20 cellular contexts compared by ENCODE assay signal in genomic region chr15:70214266-70214665, GRCh38.
DNase-seq lines count a peak whose midpoint lies in the region; ATAC-seq and TF ChIP-seq lines count a peak whose summit lies in the region.
"Had no signal": no experiment of that assay in that cellular context is flagged by ENCODE, and none has a peak within 500 bp of the region (broad histone marks: within the 10 kb centered on the region; RNA-seq: fewer than 3 reads in every experiment).

No MANE protein-coding gene starts in this region.

- H2BK15ac ChIP-seq in IMR-90 (ENCODE audit: low read depth, low read length) = no peak overlapping the region

- no peaks in the 10 kb centered on the region for H3K27me3 Mint-ChIP-seq in neural crest cell (ENCODE audit: low read depth)
- H3K27me3 Mint-ChIP-seq: activated CD4-positive, alpha-beta T cell treated with anti-CD3 and anti-CD28 coated beads for 36 hours; CD4-positive, alpha-beta memory T cell had no signal

- no peak overlapping the region for H3K23ac ChIP-seq in IMR-90 (ENCODE audit: low read depth, low read length)

- H3K27me3 ChIP-seq in IMR-90 (ENCODE audit: control insufficient read depth, insufficient read depth, low read length) (peaks cover 65% of the 10 kb centered on the region), PC-3 (ENCODE audit: low read length) (peaks cover 12% of the 10 kb centered on the region; the same call in 1 of the 2 replicates)

- H2BK5ac ChIP-seq in IMR-90 (ENCODE audit: low read depth, low read length, poor library complexity, severe bottlenecking) = no peak overlapping the region

- H3K4me1 ChIP-seq in IMR-90 (ENCODE audit: control insufficient read depth, insufficient read depth, low read length) (no peaks in the 10 kb centered on the region), PC-3 (ENCODE audit: insufficient read depth, low read length) (no peaks in the 10 kb centered on the region)

- no peaks in the 10 kb centered on the region for H3K9me2 ChIP-seq in PC-3 (replicated peaks; ENCODE audit: low read length)

- no peaks in the 10 kb centered on the region for H3K9me1 ChIP-seq in IMR-90 (ENCODE audit: insufficient read depth, low read length)

- ATAC-seq in IMR-90 (ENCODE audit: low read depth) = no peak
- no peak for ATAC-seq in GM19351 (IDR thresholded peaks at IDR 0.05; ENCODE audit: unreplicated experiment)
- no peak for ATAC-seq in PC-3
- ATAC-seq: activated CD4-positive, alpha-beta T cell treated with anti-CD3 and anti-CD28 coated beads for 36 hours had no signal

- no peak overlapping the region for H3K14ac ChIP-seq in IMR-90 (replicated peaks; ENCODE audit: low read depth, low read length)

- POLR2A ChIA-PET in IMR-90 (lab: Charles Lee; ENCODE audit: unreplicated experiment) (no interaction called here), PC-3 (lab: Charles Lee; ENCODE audit: unreplicated experiment) (no interaction called here)

- H3K4me2 ChIP-seq in IMR-90 (ENCODE audit: low read depth, low read length) (no peak overlapping the region), PC-3 (ENCODE audit: low read length) (no peak overlapping the region)

- no peaks in the 10 kb centered on the region for H3K36me3 ChIP-seq in IMR-90 (ENCODE audit: control insufficient read depth, insufficient read depth, low read length)
- H3K36me3 ChIP-seq in PC-3 (ENCODE audit: low read depth, low read length) = no peaks in the 10 kb centered on the region

- no peak overlapping the region for H2BK20ac ChIP-seq in IMR-90 (ENCODE audit: low read depth, low read length)

- TF ChIP-seq CTCF in IMR-90 (conservative IDR thresholded peaks at IDR 0.05; ENCODE audit: low read depth, low read length) (no peak), astrocyte of the spinal cord (IDR thresholded peaks at IDR 0.05; ENCODE audit: low read depth, low read length) (peak; percentile 3), neural crest cell (conservative IDR thresholded peaks at IDR 0.05) (peak; percentile 13), PC-3 (conservative IDR thresholded peaks at IDR 0.05; ENCODE audit: low read depth, low read length) (no peak)

- no peak overlapping the region for H3K9ac ChIP-seq in IMR-90 (ENCODE audit: low read depth, low read length)
- H3K9ac ChIP-seq in PC-3 (ENCODE audit: low read length) = no peak overlapping the region

- no peaks in the 10 kb centered on the region for H3K36me3 Mint-ChIP-seq in neural crest cell (ENCODE audit: low read depth)
- H3K36me3 Mint-ChIP-seq: activated naive CD4-positive, alpha-beta T cell treated with anti-CD3 and anti-CD28 coated beads, Interleukin-2, amount 50 U/mL, for 72 hours; CD4-positive, alpha-beta memory T cell had no signal

- intact Hi-C loops in IMR-90 (cut with micrococcal nuclease) (no loop called here), PC-3 (cut with micrococcal nuclease) (no loop called here)

- CTCF ChIA-PET in IMR-90 (lab: Yijun Ruan, JAX) = no interaction called here
- CTCF ChIA-PET in PC-3 (lab: Charles Lee) = no interaction called here

- H3K4me3 ChIP-seq in IMR-90 (ENCODE audit: insufficient read depth, low read depth, low read length) (no peak overlapping the region), astrocyte of the spinal cord (ENCODE audit: low read depth, low read length) (no peak overlapping the region), PC-3 (ENCODE audit: low read length) (no peak overlapping the region)

- no peak overlapping the region for H3K18ac ChIP-seq in IMR-90 (ENCODE audit: low read depth, low read length)

- H3K4me3 Mint-ChIP-seq in neural crest cell = no peak overlapping the region
- H3K4me3 Mint-ChIP-seq: activated CD4-positive, alpha-beta T cell treated with anti-CD3 and anti-CD28 coated beads for 36 hours; CD4-positive, alpha-beta memory T cell; stimulated activated naive CD8-positive, alpha-beta T cell treated with anti-CD3 and anti-CD28 coated beads, Interleukin-15, Interleukin-2, amounts not matched to agents 100 ng/mL and 50 ng/mL, for 24 hours; T-helper 1 cell treated with Interleukin-12 subunit alpha and Interleukin-12 subunit beta and Interleukin-4 antibody, amounts not matched to agents 30 μg/mL and 1 μg/mL, for 36 hours had no signal

- H3K79me1 ChIP-seq in IMR-90 (ENCODE audit: low read depth in 1 of 2, low read length in 2 of 2) = no peaks in the 10 kb centered on the region

- no peaks in the 10 kb centered on the region for H3K79me2 ChIP-seq in PC-3 (ENCODE audit: low read length)

- dilution Hi-C loops in IMR-90 (cut with HindIII; ENCODE audit: low sequenced_read_pairs, unreplicated experiment) = no loop called here

- no peak overlapping the region for H4K8ac ChIP-seq in IMR-90 (ENCODE audit: low read depth in 2 of 2, low read length in 2 of 2)

- no peak for TF ChIP-seq RAD21 in IMR-90 (IDR thresholded peaks at IDR 0.05; ENCODE audit: low read length)

- H2BK120ac ChIP-seq in IMR-90 (ENCODE audit: low read depth, low read length) = no peak overlapping the region

- H3K27ac ChIP-seq in IMR-90 (ENCODE audit: insufficient read depth, low read length) = no peak overlapping the region
- no peak overlapping the region for H3K27ac ChIP-seq in PC-3 (ENCODE audit: low read length)

- peaks cover 2% of the 10 kb centered on the region for H3K9me3 Mint-ChIP-seq in neural crest cell
- H3K9me3 Mint-ChIP-seq: activated naive CD4-positive, alpha-beta T cell treated with anti-CD3 and anti-CD28 coated beads, Interleukin-2, amount 50 U/mL, for 72 hours; CD4-positive, alpha-beta memory T cell; stimulated activated naive CD8-positive, alpha-beta T cell treated with anti-CD3 and anti-CD28 coated beads, Interleukin-15, Interleukin-2, amounts not matched to agents 100 ng/mL and 50 ng/mL, for 24 hours; T-helper 1 cell treated with Interleukin-12 subunit alpha and Interleukin-12 subunit beta and Interleukin-4 antibody, amounts not matched to agents 30 μg/mL and 1 μg/mL, for 36 hours had no signal

- H3K4me1 Mint-ChIP-seq in neural crest cell = peaks cover 50% of the 10 kb centered on the region
- H3K4me1 Mint-ChIP-seq: activated CD4-positive, alpha-beta T cell treated with anti-CD3 and anti-CD28 coated beads for 36 hours had no signal

- peak; percentile 38 for DNase-seq in DMS53 (lab: John Stamatoyannopoulos, UW)
- no peak for DNase-seq in DMS53 treated with DMSO at 0.1 percent for 48 hours (lab: John Stamatoyannopoulos, UW; ENCODE audit: unreplicated experiment)
- no peak for DNase-seq in IMR-90
- DNase-seq in astrocyte of the spinal cord (ENCODE audit: low read depth, low spot score) = no peak
- no peak for DNase-seq in neural crest cell (ENCODE audit: low read depth, low spot score)
- no peak for DNase-seq in PC-3
- DNase-seq in HK-2 (ENCODE audit: unreplicated experiment) = no peak
- DNase-seq: 8988T; activated CD4-positive, alpha-beta T cell treated with anti-CD3 and anti-CD28 coated beads for 36 hours; CD4-positive, alpha-beta memory T cell; dermis blood vessel endothelial cell; DMS79 treated with DMSO at 0.1 percent for 48 hours; MM.1S; NCI-H2029 treated with DMSO at 0.1 percent for 48 hours; NK-92 treated with Interleukin-12 subunit alpha and Interleukin-12 subunit beta, amount 100 ng/mL, for 24 hours; Right ventricle myocardium superior had no signal

- peak overlapping the region; percentile 33 for H2AFZ ChIP-seq in IMR-90 (replicated peaks; ENCODE audit: low read length, poor library complexity)
- no peak overlapping the region for H2AFZ ChIP-seq in PC-3 (ENCODE audit: low read length)

- H3K27ac Mint-ChIP-seq in neural crest cell (ENCODE audit: unreplicated experiment) = no peak overlapping the region
- H3K27ac Mint-ChIP-seq: activated CD4-positive, alpha-beta T cell treated with anti-CD3 and anti-CD28 coated beads for 36 hours; activated naive CD4-positive, alpha-beta T cell treated with anti-CD3 and anti-CD28 coated beads, Interleukin-2, amount 50 U/mL, for 72 hours; stimulated activated naive CD8-positive, alpha-beta T cell treated with anti-CD3 and anti-CD28 coated beads, Interleukin-15, Interleukin-2, amounts not matched to agents 100 ng/mL and 50 ng/mL, for 24 hours; T-helper 1 cell treated with Interleukin-12 subunit alpha and Interleukin-12 subunit beta and Interleukin-4 antibody, amounts not matched to agents 30 μg/mL and 1 μg/mL, for 36 hours had no signal

- no peaks in the 10 kb centered on the region for H3F3A ChIP-seq in PC-3 (ENCODE audit: low read length, unreplicated experiment)

- H4K20me1 ChIP-seq in IMR-90 (ENCODE audit: insufficient read depth, low read length) = no peaks in the 10 kb centered on the region
- no peaks in the 10 kb centered on the region for H4K20me1 ChIP-seq in PC-3 (ENCODE audit: low read length)

- no peak overlapping the region for H3K56ac ChIP-seq in IMR-90 (ENCODE audit: extremely low read depth, insufficient read depth, low read length)

- BruUV-seq in IMR-90 (replicated peaks; lab: Mats Ljungman, UMichigan) = no TSS peak
- BruUV-seq in PC-3 (replicated peaks; lab: Mats Ljungman, UMichigan) = no TSS peak

- H4K5ac ChIP-seq in IMR-90 (ENCODE audit: low read depth, low read length) = no peak overlapping the region

- H3K9me3 ChIP-seq in IMR-90 (ENCODE audit: control insufficient read depth, insufficient read depth, low read length) (no peaks in the 10 kb centered on the region), PC-3 (ENCODE audit: low read length) (no peaks in the 10 kb centered on the region)

- no peak overlapping the region for H3K4ac ChIP-seq in IMR-90 (ENCODE audit: low read depth, low read length)

- WGBS in IMR-90 (ENCODE audit: extremely low coverage in 2 of 2, insufficient read length in 1 of 2), 2 experiments = 63% methylated on average over 1 of the region's 5 CpGs; no CpG with 5 or more reads in 1 of the 2 experiments

- no peak overlapping the region for H2AK9ac ChIP-seq in IMR-90 (replicated peaks; ENCODE audit: low read depth, low read length, poor library complexity)

- no peak overlapping the region for H4K91ac ChIP-seq in IMR-90 (ENCODE audit: insufficient read depth, low read depth, low read length)

- H2AK5ac ChIP-seq in IMR-90 (ENCODE audit: low read depth, low read length) = no peak overlapping the region

- TF ChIP-seq POLR2A in IMR-90 (IDR thresholded peaks at IDR 0.05; ENCODE audit: low read depth, low read length) = no peak

- in situ Hi-C loops in IMR-90 (cut with MboI; ENCODE audit: low sequenced_read_pairs) (no loop called here), astrocyte of the spinal cord (cut with HindIII; ENCODE audit: low sequenced_read_pairs) (no loop called here)

TF ChIP-seq in IMR-90, 13 proteins besides CTCF, POLR2A, EP300 and RAD21 (continues in another document):
- no peak for TF ChIP-seq CEBPB (IDR thresholded peaks at IDR 0.05; ENCODE audit: low read depth, low read length)
- no peak for TF ChIP-seq FOS (IDR thresholded peaks at IDR 0.05; ENCODE audit: low read depth, low read length)
- no peak for TF ChIP-seq ELK1 (IDR thresholded peaks at IDR 0.05; ENCODE audit: borderline replicate concordance, low read depth, low read length)

Comparison
In these comparisons a context has a peak if more than half of its experiments do, and no peak if none do; other contexts are left out.
1. CTCF ChIP-seq: peak in astrocyte of the spinal cord (single experiment) and neural crest cell (single experiment); none in IMR-90 (single experiment) and PC-3 (single experiment).